Comparison of ENCODE assay signal across 8 cellular contexts in genomic region chr14:75229923-75230792, GRCh38. TPM values are rescaled to one million over a fixed set of nuclear protein-coding genes. Genes with fewer than 3 reads are reported as not detected.
DNase-seq lines count a peak whose midpoint lies in the region; ATAC-seq and TF ChIP-seq lines count a peak whose summit lies in the region.

No MANE protein-coding gene starts in this region.

- H3K27me3 ChIP-seq in left ventricle myocardium inferior (ENCODE audit: low read depth): no peaks in the 10 kb centered on the region

- peak; percentile 81 for DNase-seq in DMS153 (lab: John Stamatoyannopoulos, UW)
- DNase-seq in NCI-H2196 (lab: John Stamatoyannopoulos, UW; ENCODE audit: unreplicated experiment): peak; percentile 87
- peak; percentile 59 to 61 for DNase-seq in activated T-cell treated with anti-CD3 and anti-CD28 coated beads, Interleukin-2, amount 50 U/mL, for 48 hours
- DNase-seq in left ventricle myocardium inferior: peak; percentile 71
- peak in 2 of 3 donors; percentile 8 to 25 for DNase-seq in stimulated activated CD4-positive, alpha-beta T cell treated with anti-CD3 and anti-CD28 coated beads, TNF-alpha, amount 100 ng/mL, for 1 hour (ENCODE audit: low read depth in 3 of 3, low spot score in 1 of 3)
- no peak for DNase-seq in amniotic stem cell (lab: John Stamatoyannopoulos, UW)

- peak; percentile 51 for ATAC-seq in GM21825 (IDR thresholded peaks at IDR 0.05; ENCODE audit: unreplicated experiment)
- no peak for ATAC-seq in GM18873 (IDR thresholded peaks at IDR 0.05; ENCODE audit: low FRiP score, unreplicated experiment)

- TF ChIP-seq CTCF in left ventricle myocardium inferior (IDR thresholded peaks at IDR 0.05; ENCODE audit: borderline replicate concordance): no peak

- intact Hi-C loops in left ventricle myocardium inferior (cut with micrococcal nuclease): no loop called here

- H3K36me3 ChIP-seq in left ventricle myocardium inferior: no peaks in the 10 kb centered on the region

- H3K4me1 ChIP-seq in left ventricle myocardium inferior: peaks cover 17% of the 10 kb centered on the region

- H3K27ac ChIP-seq in left ventricle myocardium inferior (replicated peaks): peak overlapping the region; percentile 59

- H3K9me3 ChIP-seq in left ventricle myocardium inferior (replicated peaks): no peaks in the 10 kb centered on the region

- H3K4me3 ChIP-seq in left ventricle myocardium inferior: no peak overlapping the region

RNA-seq across cellular contexts. Expression of gene FOS, which starts 48.5 kb away (rescaled TPM):
- total RNA-seq in left ventricle myocardium inferior: 9.7 TPM

RNA-seq across cellular contexts. Expression of gene TMED10, which starts 53.7 kb away (rescaled TPM):
- 278 TPM for total RNA-seq in left ventricle myocardium inferior
